In genomic region chr10:117662126-117662525, GRCh38 we compare ENCODE assay signal across 19 cellular contexts.
"Had no signal": no experiment of that assay in that cellular context is flagged by ENCODE, and none has a peak within 500 bp of the region (broad histone marks: within the 10 kb centered on the region; RNA-seq: fewer than 3 reads in every experiment).

No MANE protein-coding gene starts in this region.

- H3K36me3 ChIP-seq: adrenal gland, colonic mucosa, esophagus muscularis mucosa, lower lobe of right lung, neutrophil, upper lobe of right lung had no signal

- H3K4me3 ChIP-seq: adrenal gland, colonic mucosa, esophagus muscularis mucosa, lower lobe of right lung, skin epidermis, testis, upper lobe of right lung had no signal

- H3K4me1 ChIP-seq: adrenal gland, colonic mucosa, esophagus muscularis mucosa, foreskin keratinocyte, lower lobe of right lung, testis, upper lobe of right lung had no signal

- DNase-seq: activated CD4-positive, alpha-beta T cell treated with anti-CD3 and anti-CD28 coated beads for 36 hours; activated CD8-positive, alpha-beta T cell treated with anti-CD3 and anti-CD28 coated beads for 36 hours; activated effector memory CD4-positive, alpha-beta T cell treated with Interleukin-2 at 50 U/mL for 16 hours; activated T-cell treated with anti-CD3 and anti-CD28 coated beads, Interleukin-2, amount 50 U/mL, for 4 hours; adrenal gland; colonic mucosa; foreskin keratinocyte; glutamatergic neuron; left cardiac atrium; lower lobe of right lung; natural killer cell; stimulated activated CD4-positive, alpha-beta T cell treated with anti-CD3 and anti-CD28 coated beads, Interleukin-4, amount 100 ng/mL, for 4 hours; stimulated activated CD8-positive, alpha-beta memory T cell treated with anti-CD3 and anti-CD28 coated beads, Interleukin-4, amount 100 ng/mL, for 48 hours; T-helper 2 cell; testis; upper lobe of right lung had no signal

- H3K9me3 ChIP-seq: adrenal gland, colonic mucosa, esophagus muscularis mucosa, lower lobe of right lung, neutrophil, testis, upper lobe of right lung had no signal

- H3K27me3 ChIP-seq: adrenal gland, colonic mucosa, esophagus muscularis mucosa, testis, upper lobe of right lung had no signal

- H3K27ac ChIP-seq: adrenal gland, colonic mucosa, esophagus muscularis mucosa, foreskin keratinocyte, lower lobe of right lung, neutrophil, testis, upper lobe of right lung had no signal

- ATAC-seq: activated CD4-positive, alpha-beta T cell treated with anti-CD3 and anti-CD28 coated beads for 36 hours; activated CD8-positive, alpha-beta T cell treated with anti-CD3 and anti-CD28 coated beads for 36 hours; activated T-cell treated with anti-CD3 and anti-CD28 coated beads, Interleukin-2, amount 50 U/mL, for 4 hours; foreskin keratinocyte; left cardiac atrium; lower lobe of right lung; natural killer cell; upper lobe of right lung had no signal
